Comparison of ENCODE assay signal across 1 cellular context in the genomic region with DNA sequence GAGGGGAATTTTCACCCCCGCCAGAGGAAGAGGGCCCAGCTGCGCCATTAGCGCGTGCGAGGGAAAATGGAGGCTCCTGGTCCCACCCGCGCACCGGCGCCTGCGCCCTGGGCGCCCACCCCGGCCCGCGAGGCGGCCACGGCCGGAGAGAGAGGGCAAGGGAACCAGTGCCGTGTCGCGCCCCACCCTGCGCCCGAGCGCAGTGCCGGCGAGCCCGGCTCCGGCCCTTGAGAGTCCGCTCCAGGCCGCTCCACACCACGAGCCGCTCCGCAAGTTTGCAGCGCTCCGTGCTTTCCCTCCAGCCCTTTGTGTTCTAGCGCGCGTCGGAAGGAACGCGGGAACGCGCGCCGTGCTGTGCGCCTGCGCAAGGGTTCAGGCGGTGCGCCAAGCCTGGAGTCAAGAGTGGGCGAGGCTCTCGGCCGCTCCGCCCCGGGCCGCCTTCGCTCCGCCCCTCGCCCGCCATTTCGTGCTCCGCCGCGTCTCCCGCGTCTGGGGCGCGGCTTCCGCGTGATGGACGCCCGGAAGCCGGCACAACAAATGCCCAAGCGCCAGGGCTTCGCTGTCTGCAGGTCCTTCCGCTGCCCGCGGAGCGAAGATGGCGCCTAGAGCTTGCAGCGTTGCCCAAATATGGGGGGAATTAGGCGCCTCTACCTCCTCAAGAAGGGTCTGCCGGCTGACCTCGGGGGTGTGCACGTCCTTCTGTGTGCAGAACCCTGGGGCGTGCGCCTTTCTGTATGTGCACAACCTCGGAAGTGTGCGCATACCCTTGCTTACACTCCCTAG.
TF ChIP-seq lines count a peak whose summit lies in the region.

No MANE protein-coding gene starts in this region.

TF ChIP-seq in K562, 482 proteins besides CTCF, POLR2A, EP300 and RAD21 (continued from another document and continues in another):
- TF ChIP-seq, protein P1, sequence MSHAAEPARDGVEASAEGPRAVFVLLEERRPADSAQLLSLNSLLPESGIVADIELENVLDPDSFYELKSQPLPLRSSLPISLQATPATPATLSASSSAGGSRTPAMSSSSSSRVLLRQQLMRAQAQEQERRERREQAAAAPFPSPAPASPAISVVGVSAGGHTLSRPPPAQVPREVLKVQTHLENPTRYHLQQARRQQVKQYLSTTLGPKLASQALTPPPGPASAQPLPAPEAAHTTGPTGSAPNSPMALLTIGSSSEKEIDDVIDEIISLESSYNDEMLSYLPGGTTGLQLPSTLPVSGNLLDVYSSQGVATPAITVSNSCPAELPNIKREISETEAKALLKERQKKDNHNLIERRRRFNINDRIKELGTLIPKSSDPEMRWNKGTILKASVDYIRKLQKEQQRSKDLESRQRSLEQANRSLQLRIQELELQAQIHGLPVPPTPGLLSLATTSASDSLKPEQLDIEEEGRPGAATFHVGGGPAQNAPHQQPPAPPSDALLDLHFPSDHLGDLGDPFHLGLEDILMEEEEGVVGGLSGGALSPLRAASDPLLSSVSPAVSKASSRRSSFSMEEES (CRISPR knock-in tag; IDR thresholded peaks at IDR 0.05): no peak
- TF ChIP-seq ARID1B (IDR thresholded peaks at IDR 0.05): no peak
- TF ChIP-seq ZNF140 (CRISPR knock-in tag; IDR thresholded peaks at IDR 0.05): no peak
- TF ChIP-seq IFI16 (CRISPR knock-in tag; IDR thresholded peaks at IDR 0.05): no peak
- TF ChIP-seq FOXM1 (IDR thresholded peaks at IDR 0.05; ENCODE audit: low read depth): no peak
- peak; percentile 77; the same call in 1 of the 2 replicates for TF ChIP-seq FOXM1 (CRISPR knock-in tag; IDR thresholded peaks at IDR 0.05; ENCODE audit: low read depth)
- no peak for TF ChIP-seq SPI1 (IDR thresholded peaks at IDR 0.05; ENCODE audit: borderline replicate concordance, low read depth, low read length)
- no peak for TF ChIP-seq PHF20 (IDR thresholded peaks at IDR 0.05; ENCODE audit: partially characterized antibody)
- no peak for TF ChIP-seq HEY1 (CRISPR knock-in tag; IDR thresholded peaks at IDR 0.05; ENCODE audit: borderline replicate concordance)
- no peak for TF ChIP-seq SMARCA5 (IDR thresholded peaks at IDR 0.05)
- no peak for TF ChIP-seq HOXB6 (CRISPR knock-in tag; IDR thresholded peaks at IDR 0.05; ENCODE audit: borderline replicate concordance)
- no peak for TF ChIP-seq SREBF2 (CRISPR knock-in tag; IDR thresholded peaks at IDR 0.05)
- TF ChIP-seq ZNF274 (IDR thresholded peaks at IDR 0.05; ENCODE audit: borderline replicate concordance, low read depth, low read length): no peak
- TF ChIP-seq, protein P2, sequence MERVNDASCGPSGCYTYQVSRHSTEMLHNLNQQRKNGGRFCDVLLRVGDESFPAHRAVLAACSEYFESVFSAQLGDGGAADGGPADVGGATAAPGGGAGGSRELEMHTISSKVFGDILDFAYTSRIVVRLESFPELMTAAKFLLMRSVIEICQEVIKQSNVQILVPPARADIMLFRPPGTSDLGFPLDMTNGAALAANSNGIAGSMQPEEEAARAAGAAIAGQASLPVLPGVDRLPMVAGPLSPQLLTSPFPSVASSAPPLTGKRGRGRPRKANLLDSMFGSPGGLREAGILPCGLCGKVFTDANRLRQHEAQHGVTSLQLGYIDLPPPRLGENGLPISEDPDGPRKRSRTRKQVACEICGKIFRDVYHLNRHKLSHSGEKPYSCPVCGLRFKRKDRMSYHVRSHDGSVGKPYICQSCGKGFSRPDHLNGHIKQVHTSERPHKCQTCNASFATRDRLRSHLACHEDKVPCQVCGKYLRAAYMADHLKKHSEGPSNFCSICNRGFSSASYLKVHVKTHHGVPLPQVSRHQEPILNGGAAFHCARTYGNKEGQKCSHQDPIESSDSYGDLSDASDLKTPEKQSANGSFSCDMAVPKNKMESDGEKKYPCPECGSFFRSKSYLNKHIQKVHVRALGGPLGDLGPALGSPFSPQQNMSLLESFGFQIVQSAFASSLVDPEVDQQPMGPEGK (CRISPR knock-in tag; IDR thresholded peaks at IDR 0.05; ENCODE audit: borderline replicate concordance): no peak
- TF ChIP-seq, protein P3, sequence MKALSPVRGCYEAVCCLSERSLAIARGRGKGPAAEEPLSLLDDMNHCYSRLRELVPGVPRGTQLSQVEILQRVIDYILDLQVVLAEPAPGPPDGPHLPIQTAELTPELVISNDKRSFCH (CRISPR knock-in tag; IDR thresholded peaks at IDR 0.05): no peak
- TF ChIP-seq, protein P3 (tag; IDR thresholded peaks at IDR 0.05): 0 out of 2 replicates have a peak, but pooled peaks have one; percentile 25
- peak; percentile 88 for TF ChIP-seq FIP1L1 (IDR thresholded peaks at IDR 0.05; ENCODE audit: low read depth, low read length, poor library complexity, severe bottlenecking)
- TF ChIP-seq, protein P4, sequence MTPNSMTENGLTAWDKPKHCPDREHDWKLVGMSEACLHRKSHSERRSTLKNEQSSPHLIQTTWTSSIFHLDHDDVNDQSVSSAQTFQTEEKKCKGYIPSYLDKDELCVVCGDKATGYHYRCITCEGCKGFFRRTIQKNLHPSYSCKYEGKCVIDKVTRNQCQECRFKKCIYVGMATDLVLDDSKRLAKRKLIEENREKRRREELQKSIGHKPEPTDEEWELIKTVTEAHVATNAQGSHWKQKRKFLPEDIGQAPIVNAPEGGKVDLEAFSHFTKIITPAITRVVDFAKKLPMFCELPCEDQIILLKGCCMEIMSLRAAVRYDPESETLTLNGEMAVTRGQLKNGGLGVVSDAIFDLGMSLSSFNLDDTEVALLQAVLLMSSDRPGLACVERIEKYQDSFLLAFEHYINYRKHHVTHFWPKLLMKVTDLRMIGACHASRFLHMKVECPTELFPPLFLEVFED (CRISPR knock-in tag; conservative IDR thresholded peaks at IDR 0.05): no peak
- no peak for TF ChIP-seq PRPF4 (IDR thresholded peaks at IDR 0.05; ENCODE audit: insufficient read depth, low read depth, low read length, poor library complexity, severe bottlenecking)
- TF ChIP-seq, protein P5, sequence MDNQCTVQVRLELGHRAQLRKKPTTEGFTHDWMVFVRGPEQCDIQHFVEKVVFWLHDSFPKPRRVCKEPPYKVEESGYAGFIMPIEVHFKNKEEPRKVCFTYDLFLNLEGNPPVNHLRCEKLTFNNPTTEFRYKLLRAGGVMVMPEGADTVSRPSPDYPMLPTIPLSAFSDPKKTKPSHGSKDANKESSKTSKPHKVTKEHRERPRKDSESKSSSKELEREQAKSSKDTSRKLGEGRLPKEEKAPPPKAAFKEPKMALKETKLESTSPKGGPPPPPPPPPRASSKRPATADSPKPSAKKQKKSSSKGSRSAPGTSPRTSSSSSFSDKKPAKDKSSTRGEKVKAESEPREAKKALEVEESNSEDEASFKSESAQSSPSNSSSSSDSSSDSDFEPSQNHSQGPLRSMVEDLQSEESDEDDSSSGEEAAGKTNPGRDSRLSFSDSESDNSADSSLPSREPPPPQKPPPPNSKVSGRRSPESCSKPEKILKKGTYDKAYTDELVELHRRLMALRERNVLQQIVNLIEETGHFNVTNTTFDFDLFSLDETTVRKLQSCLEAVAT (IDR thresholded peaks at IDR 0.05): no peak
- no peak for TF ChIP-seq ILF3 (IDR thresholded peaks at IDR 0.05; ENCODE audit: borderline replicate concordance)
- no peak; a peak in 1 of 4 replicates for TF ChIP-seq FOXK2 (conservative IDR thresholded peaks at IDR 0.05 in 1 of 2, IDR thresholded peaks at IDR 0.05 in 1 of 2; ENCODE audit: low read depth in 2 of 2)
- TF ChIP-seq, protein P6, sequence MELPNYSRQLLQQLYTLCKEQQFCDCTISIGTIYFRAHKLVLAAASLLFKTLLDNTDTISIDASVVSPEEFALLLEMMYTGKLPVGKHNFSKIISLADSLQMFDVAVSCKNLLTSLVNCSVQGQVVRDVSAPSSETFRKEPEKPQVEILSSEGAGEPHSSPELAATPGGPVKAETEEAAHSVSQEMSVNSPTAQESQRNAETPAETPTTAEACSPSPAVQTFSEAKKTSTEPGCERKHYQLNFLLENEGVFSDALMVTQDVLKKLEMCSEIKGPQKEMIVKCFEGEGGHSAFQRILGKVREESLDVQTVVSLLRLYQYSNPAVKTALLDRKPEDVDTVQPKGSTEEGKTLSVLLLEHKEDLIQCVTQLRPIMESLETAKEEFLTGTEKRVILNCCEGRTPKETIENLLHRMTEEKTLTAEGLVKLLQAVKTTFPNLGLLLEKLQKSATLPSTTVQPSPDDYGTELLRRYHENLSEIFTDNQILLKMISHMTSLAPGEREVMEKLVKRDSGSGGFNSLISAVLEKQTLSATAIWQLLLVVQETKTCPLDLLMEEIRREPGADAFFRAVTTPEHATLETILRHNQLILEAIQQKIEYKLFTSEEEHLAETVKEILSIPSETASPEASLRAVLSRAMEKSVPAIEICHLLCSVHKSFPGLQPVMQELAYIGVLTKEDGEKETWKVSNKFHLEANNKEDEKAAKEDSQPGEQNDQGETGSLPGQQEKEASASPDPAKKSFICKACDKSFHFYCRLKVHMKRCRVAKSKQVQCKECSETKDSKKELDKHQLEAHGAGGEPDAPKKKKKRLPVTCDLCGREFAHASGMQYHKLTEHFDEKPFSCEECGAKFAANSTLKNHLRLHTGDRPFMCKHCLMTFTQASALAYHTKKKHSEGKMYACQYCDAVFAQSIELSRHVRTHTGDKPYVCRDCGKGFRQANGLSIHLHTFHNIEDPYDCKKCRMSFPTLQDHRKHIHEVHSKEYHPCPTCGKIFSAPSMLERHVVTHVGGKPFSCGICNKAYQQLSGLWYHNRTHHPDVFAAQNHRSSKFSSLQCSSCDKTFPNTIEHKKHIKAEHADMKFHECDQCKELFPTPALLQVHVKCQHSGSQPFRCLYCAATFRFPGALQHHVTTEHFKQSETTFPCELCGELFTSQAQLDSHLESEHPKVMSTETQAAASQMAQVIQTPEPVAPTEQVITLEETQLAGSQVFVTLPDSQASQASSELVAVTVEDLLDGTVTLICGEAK (IDR thresholded peaks at IDR 0.05): no peak; the same call in 1 of the 2 replicates
- TF ChIP-seq, protein P6 (CRISPR knock-in tag; IDR thresholded peaks at IDR 0.05): no peak
- TF ChIP-seq RBM34 (IDR thresholded peaks at IDR 0.05; ENCODE audit: borderline replicate concordance, insufficient read depth, low read length): no peak
- no peak for TF ChIP-seq ZNF23 (CRISPR knock-in tag; IDR thresholded peaks at IDR 0.05)
- TF ChIP-seq HDAC6 (IDR thresholded peaks at IDR 0.05; ENCODE audit: low read depth, low read length): no peak
- TF ChIP-seq STAG1 (CRISPR knock-in tag; IDR thresholded peaks at IDR 0.05; ENCODE audit: borderline replicate concordance): no peak
- TF ChIP-seq ZSCAN32 (CRISPR knock-in tag; IDR thresholded peaks at IDR 0.05): no peak
- TF ChIP-seq ZC3H11A (IDR thresholded peaks at IDR 0.05; ENCODE audit: low read depth, low read length): peak; percentile 98
- TF ChIP-seq ZNF561 (CRISPR knock-in tag; conservative IDR thresholded peaks at IDR 0.05): no peak
- TF ChIP-seq NCOA4 (IDR thresholded peaks at IDR 0.05; ENCODE audit: partially characterized antibody): no peak
- TF ChIP-seq HLTF (IDR thresholded peaks at IDR 0.05): no peak
- TF ChIP-seq U2AF2 (optimal IDR thresholded peaks at IDR 0.05; ENCODE audit: low read depth, low read length): no peak
- TF ChIP-seq BRD9 (IDR thresholded peaks at IDR 0.05; ENCODE audit: low read depth, partially characterized antibody): no peak
- no peak for TF ChIP-seq MTF1 (CRISPR knock-in tag; IDR thresholded peaks at IDR 0.05; ENCODE audit: borderline replicate concordance)
- TF ChIP-seq CC2D1A (IDR thresholded peaks at IDR 0.05): no peak
- TF ChIP-seq ZNF778 (CRISPR knock-in tag; IDR thresholded peaks at IDR 0.05): no peak
- no peak for TF ChIP-seq CBX5 (IDR thresholded peaks at IDR 0.05; ENCODE audit: borderline replicate concordance, low read depth)
- no peak for TF ChIP-seq HMG20A (CRISPR knock-in tag; conservative IDR thresholded peaks at IDR 0.05)
- TF ChIP-seq ZNF146 (CRISPR knock-in tag; IDR thresholded peaks at IDR 0.05; ENCODE audit: unreplicated experiment): no peak
- TF ChIP-seq SLC30A9 (CRISPR knock-in tag; IDR thresholded peaks at IDR 0.05): no peak
- TF ChIP-seq PHTF2 (CRISPR knock-in tag; IDR thresholded peaks at IDR 0.05): no peak
- TF ChIP-seq ZNF699 (CRISPR knock-in tag; IDR thresholded peaks at IDR 0.05; ENCODE audit: insufficient replicate concordance): no peak
- TF ChIP-seq ZNF436 (CRISPR knock-in tag; IDR thresholded peaks at IDR 0.05): no peak
- peak; percentile 63 for TF ChIP-seq HNRNPLL (IDR thresholded peaks at IDR 0.05; ENCODE audit: low read depth, low read length, poor library complexity, severe bottlenecking)
- TF ChIP-seq BDP1 (IDR thresholded peaks at IDR 0.05; ENCODE audit: insufficient read depth, insufficient read length): no peak
- TF ChIP-seq BCOR (IDR thresholded peaks at IDR 0.05): no peak
- TF ChIP-seq FOXP1 (CRISPR knock-in tag; IDR thresholded peaks at IDR 0.05): peak; percentile 92; the same call in 1 of the 2 replicates
